1 cellular context compared by ENCODE assay signal in the genomic region with DNA sequence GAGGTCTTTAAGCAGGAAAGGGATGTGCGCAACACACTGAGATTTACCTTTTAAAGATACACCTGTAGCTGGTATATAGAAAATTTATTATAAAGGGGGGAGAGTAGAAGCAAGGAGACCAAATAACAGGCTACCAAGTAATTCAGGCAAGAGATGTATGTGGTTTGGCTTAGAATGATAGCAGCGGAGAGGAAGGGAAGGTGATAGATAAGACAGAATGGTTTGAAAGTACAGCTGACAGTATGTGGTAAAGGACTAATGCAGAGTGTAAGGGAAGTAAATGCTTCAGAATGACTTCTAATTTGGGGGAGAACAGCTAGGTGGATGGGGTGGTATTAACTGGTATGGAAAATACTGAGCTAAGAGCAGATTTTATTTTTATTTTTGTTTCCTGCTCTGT.
TF ChIP-seq lines count a peak whose summit lies in the region.

No MANE protein-coding gene starts in this region.

TF ChIP-seq in K562, 482 proteins besides CTCF, POLR2A, EP300 and RAD21 (continued from another document and continues in another):
- TF ChIP-seq, protein P1, sequence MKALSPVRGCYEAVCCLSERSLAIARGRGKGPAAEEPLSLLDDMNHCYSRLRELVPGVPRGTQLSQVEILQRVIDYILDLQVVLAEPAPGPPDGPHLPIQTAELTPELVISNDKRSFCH (CRISPR knock-in tag; IDR thresholded peaks at IDR 0.05) = no peak
- TF ChIP-seq, protein P1 (tag; IDR thresholded peaks at IDR 0.05) = no peak
- TF ChIP-seq ZNF217 (CRISPR knock-in tag; IDR thresholded peaks at IDR 0.05) (no peak), MED1 (CRISPR knock-in tag; IDR thresholded peaks at IDR 0.05; ENCODE audit: borderline replicate concordance) (no peak), ZNF282 (CRISPR knock-in tag; IDR thresholded peaks at IDR 0.05) (no peak), CBX1 (IDR thresholded peaks at IDR 0.05; ENCODE audit: low read depth) (peak; percentile 36; the same call in 1 of the 2 replicates), NR1H2 (CRISPR knock-in tag; IDR thresholded peaks at IDR 0.05) (no peak), BDP1 (IDR thresholded peaks at IDR 0.05; ENCODE audit: insufficient read depth, insufficient read length) (no peak), ZNF431 (CRISPR knock-in tag; IDR thresholded peaks at IDR 0.05) (no peak), HCFC1 (IDR thresholded peaks at IDR 0.05; ENCODE audit: low read depth, low read length) (no peak), CREM (IDR thresholded peaks at IDR 0.05; ENCODE audit: low read depth) (no peak), CBFA2T3 (IDR thresholded peaks at IDR 0.05) (peak; percentile 68), CHD4 (IDR thresholded peaks at IDR 0.05; ENCODE audit: insufficient read depth, insufficient replicate concordance, low read depth, low read length, poor library complexity, severe bottlenecking) (no peak), ARID1B (IDR thresholded peaks at IDR 0.05) (peak; percentile 66), MCM7 (IDR thresholded peaks at IDR 0.05) (no peak), NCOR1 (IDR thresholded peaks at IDR 0.05) (peak; percentile 28; the same call in 1 of the 2 replicates), FOXA3 (CRISPR knock-in tag; conservative IDR thresholded peaks at IDR 0.05 in 1 of 2, IDR thresholded peaks at IDR 0.05 in 1 of 2) (no peak), ELF2 (CRISPR knock-in tag; IDR thresholded peaks at IDR 0.05) (no peak), TCF3 (CRISPR knock-in tag; IDR thresholded peaks at IDR 0.05) (peak; percentile 72), NR2C2 (CRISPR knock-in tag; IDR thresholded peaks at IDR 0.05) (no peak), NR2C2 (tag; IDR thresholded peaks at IDR 0.05) (no peak), NRF1 (conservative IDR thresholded peaks at IDR 0.05 in 1 of 2, IDR thresholded peaks at IDR 0.05 in 1 of 2) (no peak), PHB2 (IDR thresholded peaks at IDR 0.05; ENCODE audit: low read depth) (no peak), NR4A1 (CRISPR knock-in tag; IDR thresholded peaks at IDR 0.05) (no peak), NR4A1 (tag; IDR thresholded peaks at IDR 0.05) (no peak), ZBTB7A (IDR thresholded peaks at IDR 0.05; ENCODE audit: borderline replicate concordance, control insufficient read depth, low read depth, low read length) (no peak), RBM14 (IDR thresholded peaks at IDR 0.05; ENCODE audit: borderline replicate concordance, insufficient read depth, low read depth, low read length) (no peak), POLR2AphosphoS2 (IDR thresholded peaks at IDR 0.05; ENCODE audit: low read length) (no peak), ZNF444 (CRISPR knock-in tag; IDR thresholded peaks at IDR 0.05) (no peak), JUND (IDR thresholded peaks at IDR 0.05; ENCODE audit: borderline replicate concordance, low read depth, low read length) (no peak), JUND (tag; IDR thresholded peaks at IDR 0.05; ENCODE audit: borderline replicate concordance, low read depth, low read length) (no peak), GABPB1 (CRISPR knock-in tag; IDR thresholded peaks at IDR 0.05) (no peak), ZNF184 (CRISPR knock-in tag; IDR thresholded peaks at IDR 0.05) (no peak), SETDB1 (IDR thresholded peaks at IDR 0.05; ENCODE audit: low read length) (no peak), SMARCA4 (IDR thresholded peaks at IDR 0.05) (peak; percentile 13; the same call in 1 of the 2 replicates), IRF2 (CRISPR knock-in tag; IDR thresholded peaks at IDR 0.05) (no peak), FOXP1 (CRISPR knock-in tag; IDR thresholded peaks at IDR 0.05) (no peak), MAFK (IDR thresholded peaks at IDR 0.05; ENCODE audit: low read length) (no peak), TAF7 (tag; IDR thresholded peaks at IDR 0.05) (no peak), MXI1 (IDR thresholded peaks at IDR 0.05; ENCODE audit: low read depth, low read length) (no peak), CEBPB (tag; IDR thresholded peaks at IDR 0.05) (no peak)
- TF ChIP-seq, protein P2, sequence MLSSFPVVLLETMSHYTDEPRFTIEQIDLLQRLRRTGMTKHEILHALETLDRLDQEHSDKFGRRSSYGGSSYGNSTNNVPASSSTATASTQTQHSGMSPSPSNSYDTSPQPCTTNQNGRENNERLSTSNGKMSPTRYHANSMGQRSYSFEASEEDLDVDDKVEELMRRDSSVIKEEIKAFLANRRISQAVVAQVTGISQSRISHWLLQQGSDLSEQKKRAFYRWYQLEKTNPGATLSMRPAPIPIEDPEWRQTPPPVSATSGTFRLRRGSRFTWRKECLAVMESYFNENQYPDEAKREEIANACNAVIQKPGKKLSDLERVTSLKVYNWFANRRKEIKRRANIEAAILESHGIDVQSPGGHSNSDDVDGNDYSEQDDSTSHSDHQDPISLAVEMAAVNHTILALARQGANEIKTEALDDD (IDR thresholded peaks at IDR 0.05) = peak; percentile 56; the same call in 1 of the 2 replicates
- TF ChIP-seq, protein P3, sequence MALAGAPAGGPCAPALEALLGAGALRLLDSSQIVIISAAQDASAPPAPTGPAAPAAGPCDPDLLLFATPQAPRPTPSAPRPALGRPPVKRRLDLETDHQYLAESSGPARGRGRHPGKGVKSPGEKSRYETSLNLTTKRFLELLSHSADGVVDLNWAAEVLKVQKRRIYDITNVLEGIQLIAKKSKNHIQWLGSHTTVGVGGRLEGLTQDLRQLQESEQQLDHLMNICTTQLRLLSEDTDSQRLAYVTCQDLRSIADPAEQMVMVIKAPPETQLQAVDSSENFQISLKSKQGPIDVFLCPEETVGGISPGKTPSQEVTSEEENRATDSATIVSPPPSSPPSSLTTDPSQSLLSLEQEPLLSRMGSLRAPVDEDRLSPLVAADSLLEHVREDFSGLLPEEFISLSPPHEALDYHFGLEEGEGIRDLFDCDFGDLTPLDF (CRISPR knock-in tag; IDR thresholded peaks at IDR 0.05) = no peak
- TF ChIP-seq, protein P4, sequence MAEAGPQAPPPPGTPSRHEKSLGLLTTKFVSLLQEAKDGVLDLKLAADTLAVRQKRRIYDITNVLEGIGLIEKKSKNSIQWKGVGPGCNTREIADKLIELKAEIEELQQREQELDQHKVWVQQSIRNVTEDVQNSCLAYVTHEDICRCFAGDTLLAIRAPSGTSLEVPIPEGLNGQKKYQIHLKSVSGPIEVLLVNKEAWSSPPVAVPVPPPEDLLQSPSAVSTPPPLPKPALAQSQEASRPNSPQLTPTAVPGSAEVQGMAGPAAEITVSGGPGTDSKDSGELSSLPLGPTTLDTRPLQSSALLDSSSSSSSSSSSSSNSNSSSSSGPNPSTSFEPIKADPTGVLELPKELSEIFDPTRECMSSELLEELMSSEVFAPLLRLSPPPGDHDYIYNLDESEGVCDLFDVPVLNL (CRISPR knock-in tag; IDR thresholded peaks at IDR 0.05; ENCODE audit: low read depth) = no peak
- TF ChIP-seq, protein P5, sequence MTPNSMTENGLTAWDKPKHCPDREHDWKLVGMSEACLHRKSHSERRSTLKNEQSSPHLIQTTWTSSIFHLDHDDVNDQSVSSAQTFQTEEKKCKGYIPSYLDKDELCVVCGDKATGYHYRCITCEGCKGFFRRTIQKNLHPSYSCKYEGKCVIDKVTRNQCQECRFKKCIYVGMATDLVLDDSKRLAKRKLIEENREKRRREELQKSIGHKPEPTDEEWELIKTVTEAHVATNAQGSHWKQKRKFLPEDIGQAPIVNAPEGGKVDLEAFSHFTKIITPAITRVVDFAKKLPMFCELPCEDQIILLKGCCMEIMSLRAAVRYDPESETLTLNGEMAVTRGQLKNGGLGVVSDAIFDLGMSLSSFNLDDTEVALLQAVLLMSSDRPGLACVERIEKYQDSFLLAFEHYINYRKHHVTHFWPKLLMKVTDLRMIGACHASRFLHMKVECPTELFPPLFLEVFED (CRISPR knock-in tag; conservative IDR thresholded peaks at IDR 0.05) = no peak
- TF ChIP-seq, protein P6, sequence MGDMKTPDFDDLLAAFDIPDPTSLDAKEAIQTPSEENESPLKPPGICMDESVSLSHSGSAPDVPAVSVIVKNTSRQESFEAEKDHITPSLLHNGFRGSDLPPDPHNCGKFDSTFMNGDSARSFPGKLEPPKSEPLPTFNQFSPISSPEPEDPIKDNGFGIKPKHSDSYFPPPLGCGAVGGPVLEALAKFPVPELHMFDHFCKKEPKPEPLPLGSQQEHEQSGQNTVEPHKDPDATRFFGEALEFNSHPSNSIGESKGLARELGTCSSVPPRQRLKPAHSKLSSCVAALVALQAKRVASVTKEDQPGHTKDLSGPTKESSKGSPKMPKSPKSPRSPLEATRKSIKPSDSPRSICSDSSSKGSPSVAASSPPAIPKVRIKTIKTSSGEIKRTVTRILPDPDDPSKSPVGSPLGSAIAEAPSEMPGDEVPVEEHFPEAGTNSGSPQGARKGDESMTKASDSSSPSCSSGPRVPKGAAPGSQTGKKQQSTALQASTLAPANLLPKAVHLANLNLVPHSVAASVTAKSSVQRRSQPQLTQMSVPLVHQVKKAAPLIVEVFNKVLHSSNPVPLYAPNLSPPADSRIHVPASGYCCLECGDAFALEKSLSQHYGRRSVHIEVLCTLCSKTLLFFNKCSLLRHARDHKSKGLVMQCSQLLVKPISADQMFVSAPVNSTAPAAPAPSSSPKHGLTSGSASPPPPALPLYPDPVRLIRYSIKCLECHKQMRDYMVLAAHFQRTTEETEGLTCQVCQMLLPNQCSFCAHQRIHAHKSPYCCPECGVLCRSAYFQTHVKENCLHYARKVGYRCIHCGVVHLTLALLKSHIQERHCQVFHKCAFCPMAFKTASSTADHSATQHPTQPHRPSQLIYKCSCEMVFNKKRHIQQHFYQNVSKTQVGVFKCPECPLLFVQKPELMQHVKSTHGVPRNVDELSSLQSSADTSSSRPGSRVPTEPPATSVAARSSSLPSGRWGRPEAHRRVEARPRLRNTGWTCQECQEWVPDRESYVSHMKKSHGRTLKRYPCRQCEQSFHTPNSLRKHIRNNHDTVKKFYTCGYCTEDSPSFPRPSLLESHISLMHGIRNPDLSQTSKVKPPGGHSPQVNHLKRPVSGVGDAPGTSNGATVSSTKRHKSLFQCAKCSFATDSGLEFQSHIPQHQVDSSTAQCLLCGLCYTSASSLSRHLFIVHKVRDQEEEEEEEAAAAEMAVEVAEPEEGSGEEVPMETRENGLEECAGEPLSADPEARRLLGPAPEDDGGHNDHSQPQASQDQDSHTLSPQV (IDR thresholded peaks at IDR 0.05) = no peak
- TF ChIP-seq, protein P7, sequence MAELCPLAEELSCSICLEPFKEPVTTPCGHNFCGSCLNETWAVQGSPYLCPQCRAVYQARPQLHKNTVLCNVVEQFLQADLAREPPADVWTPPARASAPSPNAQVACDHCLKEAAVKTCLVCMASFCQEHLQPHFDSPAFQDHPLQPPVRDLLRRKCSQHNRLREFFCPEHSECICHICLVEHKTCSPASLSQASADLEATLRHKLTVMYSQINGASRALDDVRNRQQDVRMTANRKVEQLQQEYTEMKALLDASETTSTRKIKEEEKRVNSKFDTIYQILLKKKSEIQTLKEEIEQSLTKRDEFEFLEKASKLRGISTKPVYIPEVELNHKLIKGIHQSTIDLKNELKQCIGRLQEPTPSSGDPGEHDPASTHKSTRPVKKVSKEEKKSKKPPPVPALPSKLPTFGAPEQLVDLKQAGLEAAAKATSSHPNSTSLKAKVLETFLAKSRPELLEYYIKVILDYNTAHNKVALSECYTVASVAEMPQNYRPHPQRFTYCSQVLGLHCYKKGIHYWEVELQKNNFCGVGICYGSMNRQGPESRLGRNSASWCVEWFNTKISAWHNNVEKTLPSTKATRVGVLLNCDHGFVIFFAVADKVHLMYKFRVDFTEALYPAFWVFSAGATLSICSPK (IDR thresholded peaks at IDR 0.05; ENCODE audit: borderline replicate concordance) = no peak
- TF ChIP-seq, protein P8, sequence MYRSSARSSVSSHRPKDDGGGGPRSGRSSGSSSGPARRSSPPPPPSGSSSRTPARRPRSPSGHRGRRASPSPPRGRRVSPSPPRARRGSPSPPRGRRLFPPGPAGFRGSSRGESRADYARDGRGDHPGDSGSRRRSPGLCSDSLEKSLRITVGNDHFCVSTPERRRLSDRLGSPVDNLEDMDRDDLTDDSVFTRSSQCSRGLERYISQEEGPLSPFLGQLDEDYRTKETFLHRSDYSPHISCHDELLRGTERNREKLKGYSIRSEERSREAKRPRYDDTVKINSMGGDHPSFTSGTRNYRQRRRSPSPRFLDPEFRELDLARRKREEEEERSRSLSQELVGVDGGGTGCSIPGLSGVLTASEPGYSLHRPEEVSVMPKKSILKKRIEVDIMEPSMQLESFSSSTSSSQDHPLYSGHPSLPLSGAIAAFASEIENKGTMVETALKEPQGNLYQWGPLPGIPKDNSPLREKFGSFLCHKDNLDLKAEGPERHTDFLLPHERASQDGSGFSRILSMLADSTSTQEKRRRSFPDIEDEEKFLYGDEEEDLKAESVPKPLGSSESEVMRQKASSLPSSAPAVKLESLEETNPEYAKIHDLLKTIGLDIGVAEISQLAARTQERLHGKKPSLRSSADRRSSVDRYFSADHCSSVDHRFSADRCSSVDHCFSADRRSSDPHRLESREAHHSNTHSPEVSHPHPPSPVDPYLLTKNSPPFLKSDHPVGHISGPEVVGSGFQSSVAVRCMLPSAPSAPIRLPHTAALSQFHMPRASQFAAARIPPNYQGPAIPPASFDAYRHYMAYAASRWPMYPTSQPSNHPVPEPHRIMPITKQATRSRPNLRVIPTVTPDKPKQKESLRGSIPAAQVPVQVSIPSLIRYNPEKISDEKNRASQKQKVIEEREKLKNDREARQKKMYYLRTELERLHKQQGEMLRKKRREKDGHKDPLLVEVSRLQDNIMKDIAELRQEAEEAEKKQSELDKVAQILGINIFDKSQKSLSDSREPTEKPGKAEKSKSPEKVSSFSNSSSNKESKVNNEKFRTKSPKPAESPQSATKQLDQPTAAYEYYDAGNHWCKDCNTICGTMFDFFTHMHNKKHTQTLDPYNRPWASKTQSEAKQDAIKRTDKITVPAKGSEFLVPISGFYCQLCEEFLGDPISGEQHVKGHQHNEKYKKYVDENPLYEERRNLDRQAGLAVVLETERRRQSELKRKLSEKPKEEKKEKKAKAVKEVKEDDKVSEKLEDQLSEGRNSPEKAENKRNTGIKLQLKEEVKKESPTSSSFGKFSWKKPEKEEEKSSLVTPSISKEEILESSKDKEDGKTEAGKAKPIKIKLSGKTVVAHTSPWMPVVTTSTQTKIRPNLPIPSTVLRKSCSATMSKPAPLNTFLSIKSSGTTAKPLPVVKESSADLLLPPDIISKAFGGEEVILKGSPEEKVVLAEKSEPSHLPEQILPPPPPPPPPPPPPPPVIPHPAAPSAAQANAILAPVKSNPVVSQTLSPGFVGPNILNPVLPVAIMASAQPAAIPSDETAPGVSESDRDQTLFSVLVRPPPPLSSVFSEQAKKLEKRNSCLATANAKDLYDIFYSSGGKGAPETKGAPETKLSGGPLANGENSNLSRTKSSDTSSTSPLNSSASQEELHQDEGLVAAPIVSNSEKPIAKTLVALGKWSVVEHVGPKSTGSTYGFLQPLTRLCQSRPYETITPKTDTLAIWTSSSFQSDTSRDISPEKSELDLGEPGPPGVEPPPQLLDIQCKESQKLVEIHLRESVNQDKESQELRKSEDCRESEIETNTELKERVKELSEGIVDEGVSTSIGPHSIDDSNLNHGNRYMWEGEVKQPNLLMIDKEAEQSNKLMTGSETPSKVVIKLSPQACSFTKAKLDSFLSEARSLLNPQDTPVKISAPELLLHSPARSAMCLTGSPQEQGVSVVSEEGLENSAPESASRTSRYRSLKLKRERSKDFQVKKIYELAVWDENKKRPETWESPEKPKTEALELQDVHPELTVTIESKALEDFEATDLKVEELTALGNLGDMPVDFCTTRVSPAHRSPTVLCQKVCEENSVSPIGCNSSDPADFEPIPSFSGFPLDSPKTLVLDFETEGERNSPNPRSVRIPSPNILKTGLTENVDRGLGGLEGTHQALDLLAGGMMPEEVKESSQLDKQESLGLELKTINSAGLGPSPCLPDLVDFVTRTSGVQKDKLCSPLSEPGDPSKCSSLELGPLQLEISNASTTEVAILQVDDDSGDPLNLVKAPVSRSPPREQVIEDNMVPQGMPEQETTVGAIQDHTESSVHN (IDR thresholded peaks at IDR 0.05; ENCODE audit: borderline replicate concordance in 1 of 2, low read depth in 1 of 2) = no peak
